Comparison of ENCODE assay signal across 8 cellular contexts in genomic region chr21:10397495-10397915, GRCh38.
DNase-seq lines count a peak whose midpoint lies in the region; ATAC-seq and TF ChIP-seq lines count a peak whose summit lies in the region.
"Not testable (repeated sequence)": the region's sequence is repeated elsewhere in the genome, so short reads cannot be mapped to it uniquely, and the experiment has no call there.

No MANE protein-coding gene starts in this region.

- TF ChIP-seq CTCF in PC-3 (conservative IDR thresholded peaks at IDR 0.05; ENCODE audit: low read depth, low read length); left lung (IDR thresholded peaks at IDR 0.05); osteocyte (IDR thresholded peaks at IDR 0.05); upper lobe of right lung (IDR thresholded peaks at IDR 0.05): not testable (repeated sequence)

- H3K9me3 Mint-ChIP-seq in activated T-helper 17 cell treated with anti-CD3 and anti-CD28 coated beads, Interleukin-2, amount 50 U/mL, for 72 hours; osteocyte (ENCODE audit: unreplicated experiment); stimulated activated memory B cell treated with anti-CD40 and anti-IgM and Interleukin-4, amounts not matched to agents 10 μg/mL and 1 μg/mL and 100 μg/mL, for 72 hours: not testable (repeated sequence)

- not testable (repeated sequence) for H3K36me3 ChIP-seq in PC-3 (ENCODE audit: low read depth, low read length); left lung; upper lobe of right lung

- not testable (repeated sequence) for BruUV-seq in PC-3 (replicated peaks; lab: Mats Ljungman, UMichigan)

- not testable (repeated sequence) for H3K9me2 ChIP-seq in PC-3 (replicated peaks; ENCODE audit: low read length)

- not testable (repeated sequence) for H3K27ac ChIP-seq in PC-3 (ENCODE audit: low read length); left lung; upper lobe of right lung

- not testable (repeated sequence) for H3K4me2 ChIP-seq in PC-3 (ENCODE audit: low read length)

- not testable (repeated sequence) for H3K4me3 ChIP-seq in PC-3 (ENCODE audit: low read length); left lung; upper lobe of right lung

- DNase-seq in PC-3: not testable (repeated sequence)
- DNase-seq in left lung (peak in 1 of 2 donors; percentile 68), mesenteric fat pad (ENCODE audit: low spot score) (peak; percentile 89), osteocyte (ENCODE audit: extremely low spot score, unreplicated experiment) (peak; percentile 90), upper lobe of right lung (peak; percentile 68)

- not testable (repeated sequence) for H3K4me1 Mint-ChIP-seq in activated T-helper 17 cell treated with anti-CD3 and anti-CD28 coated beads, Interleukin-2, amount 50 U/mL, for 72 hours; osteocyte (ENCODE audit: unreplicated experiment); stimulated activated memory B cell treated with anti-CD40 and anti-IgM and Interleukin-4, amounts not matched to agents 10 μg/mL and 1 μg/mL and 100 μg/mL, for 72 hours

- H3F3A ChIP-seq in PC-3 (ENCODE audit: low read length, unreplicated experiment): not testable (repeated sequence)

- not testable (repeated sequence) for H3K27ac Mint-ChIP-seq in activated T-helper 17 cell treated with anti-CD3 and anti-CD28 coated beads, Interleukin-2, amount 50 U/mL, for 72 hours; osteocyte (ENCODE audit: unreplicated experiment); stimulated activated memory B cell treated with anti-CD40 and anti-IgM and Interleukin-4, amounts not matched to agents 10 μg/mL and 1 μg/mL and 100 μg/mL, for 72 hours

- CTCF ChIA-PET in PC-3 (lab: Charles Lee): not testable (repeated sequence)

- not testable (repeated sequence) for H3K9ac ChIP-seq in PC-3 (ENCODE audit: low read length)

- H3K4me3 Mint-ChIP-seq in activated T-helper 17 cell treated with anti-CD3 and anti-CD28 coated beads, Interleukin-2, amount 50 U/mL, for 72 hours; osteocyte (ENCODE audit: unreplicated experiment); stimulated activated memory B cell treated with anti-CD40 and anti-IgM and Interleukin-4, amounts not matched to agents 10 μg/mL and 1 μg/mL and 100 μg/mL, for 72 hours: not testable (repeated sequence)

- ATAC-seq in PC-3: peak; percentile 25; the same call in 1 of the 2 replicates
- peak; percentile 5 for ATAC-seq in activated T-helper 17 cell treated with anti-CD3 and anti-CD28 coated beads, Interleukin-2, amount 50 U/mL, for 72 hours (replicated peaks)
- ATAC-seq in esophagus mucosa: peak; percentile 5
- ATAC-seq in left lung: peak; percentile 6
- ATAC-seq in stimulated activated memory B cell treated with anti-CD40 and anti-IgM and Interleukin-4, amounts not matched to agents 10 μg/mL and 1 μg/mL and 100 μg/mL, for 72 hours: peak; percentile 10
- ATAC-seq in upper lobe of right lung: peak; percentile 19

- POLR2A ChIA-PET in PC-3 (lab: Charles Lee; ENCODE audit: unreplicated experiment): not testable (repeated sequence)

- intact Hi-C loops in PC-3 (cut with micrococcal nuclease); left lung (cut with DNase I); upper lobe of right lung (cut with DNase I): not testable (repeated sequence)

- H3K36me3 Mint-ChIP-seq in activated T-helper 17 cell treated with anti-CD3 and anti-CD28 coated beads, Interleukin-2, amount 50 U/mL, for 72 hours (ENCODE audit: low read depth); osteocyte (ENCODE audit: unreplicated experiment); stimulated activated memory B cell treated with anti-CD40 and anti-IgM and Interleukin-4, amounts not matched to agents 10 μg/mL and 1 μg/mL and 100 μg/mL, for 72 hours: not testable (repeated sequence)

- H3K27me3 Mint-ChIP-seq in activated T-helper 17 cell treated with anti-CD3 and anti-CD28 coated beads, Interleukin-2, amount 50 U/mL, for 72 hours; osteocyte (ENCODE audit: unreplicated experiment); stimulated activated memory B cell treated with anti-CD40 and anti-IgM and Interleukin-4, amounts not matched to agents 10 μg/mL and 1 μg/mL and 100 μg/mL, for 72 hours: not testable (repeated sequence)

- not testable (repeated sequence) for H4K20me1 ChIP-seq in PC-3 (ENCODE audit: low read length)

- not testable (repeated sequence) for H3K4me1 ChIP-seq in PC-3 (ENCODE audit: insufficient read depth, low read length); left lung; upper lobe of right lung

- H2AFZ ChIP-seq in PC-3 (ENCODE audit: low read length): not testable (repeated sequence)

- peaks cover 13% of the 10 kb centered on the region for H3K9me3 ChIP-seq in PC-3 (ENCODE audit: low read length)
- peaks cover 0 to 51% of the 10 kb centered on the region in 2 donors for H3K9me3 ChIP-seq in left lung
- not testable (repeated sequence) for H3K9me3 ChIP-seq in upper lobe of right lung

- H3K79me2 ChIP-seq in PC-3 (ENCODE audit: low read length): not testable (repeated sequence)

- H3K27me3 ChIP-seq in PC-3 (ENCODE audit: low read length); left lung; upper lobe of right lung: not testable (repeated sequence)
